10 cellular contexts compared by ENCODE assay signal in genomic region chr3:30648670-30649357, GRCh38. TPM values are rescaled to one million over a fixed set of nuclear protein-coding genes. Genes with fewer than 3 reads are reported as not detected.
DNase-seq lines count a peak whose midpoint lies in the region; ATAC-seq, FAIRE-seq and TF ChIP-seq lines count a peak whose summit lies in the region.
"Had no signal": no experiment of that assay in that cellular context is flagged by ENCODE, and none has a peak within 500 bp of the region (broad histone marks: within the 10 kb centered on the region; RNA-seq: fewer than 3 reads in every experiment).

No MANE protein-coding gene starts in this region.

- peak overlapping the region; percentile 76 for H3K4me3 Mint-ChIP-seq in endothelial cell (ENCODE audit: unreplicated experiment)

- DNase-seq in endothelial cell (ENCODE audit: low spot score) (no peak), sigmoid colon (no peak), prostate gland (ENCODE audit: low spot score) (no peak), D721Med (ENCODE audit: insufficient read length, low spot score) (no peak)
- DNase-seq: activated effector memory CD4-positive, alpha-beta T cell treated with anti-CD3 and anti-CD28 coated beads, Interleukin-2, amount 50 U/mL, for 16 hours; NCI-H774; ovary had no signal

- peak overlapping the region; percentile 65 for H3K4me2 ChIP-seq in DOHH2 (ENCODE audit: low read length)
- peak overlapping the region; percentile 51 for H3K4me2 ChIP-seq in OCI-LY1 (ENCODE audit: low read length)

- H3K4me1 ChIP-seq in DOHH2 (ENCODE audit: control insufficient read depth, low read length) (peaks cover 83% of the 10 kb centered on the region), OCI-LY1 (ENCODE audit: insufficient read depth, low read length, severe bottlenecking) (peaks cover 65% of the 10 kb centered on the region), sigmoid colon (peaks cover 0 to 47% (median 46%) of the 10 kb centered on the region in 4 donors), prostate gland (replicated peaks) (no peaks in the 10 kb centered on the region)

- H3K9me3 ChIP-seq in DOHH2 (ENCODE audit: control insufficient read depth, insufficient read depth, low read length): no peaks in the 10 kb centered on the region
- no peaks in the 10 kb centered on the region for H3K9me3 ChIP-seq in OCI-LY1 (ENCODE audit: low read length)
- no peaks in the 10 kb centered on the region for H3K9me3 ChIP-seq in sigmoid colon
- H3K9me3 ChIP-seq in prostate gland: no peaks in the 10 kb centered on the region
- H3K9me3 ChIP-seq: ovary had no signal

- H3K79me2 ChIP-seq in DOHH2 (ENCODE audit: control insufficient read depth, low read length): no peaks in the 10 kb centered on the region
- no peaks in the 10 kb centered on the region for H3K79me2 ChIP-seq in OCI-LY1 (ENCODE audit: insufficient read depth, low read length)

- peaks cover 64% of the 10 kb centered on the region for H3K36me3 ChIP-seq in DOHH2 (ENCODE audit: control insufficient read depth, low read length)
- peaks cover 67% of the 10 kb centered on the region for H3K36me3 ChIP-seq in OCI-LY1 (ENCODE audit: insufficient read depth, low read length)
- H3K36me3 ChIP-seq in sigmoid colon: peaks cover 23 to 90% (median 51%) of the 10 kb centered on the region in 4 donors
- no peaks in the 10 kb centered on the region for H3K36me3 ChIP-seq in prostate gland
- H3K36me3 ChIP-seq: ovary had no signal

- no peak overlapping the region for H2AFZ ChIP-seq in OCI-LY1 (ENCODE audit: low read length)

- H3K4me3 ChIP-seq in DOHH2 (ENCODE audit: low read length): peak overlapping the region; percentile 63
- H3K4me3 ChIP-seq in OCI-LY1 (ENCODE audit: low read depth, low read length, poor library complexity, severe bottlenecking): peak overlapping the region; percentile 7
- H3K4me3 ChIP-seq in sigmoid colon: no peak overlapping the region
- H3K4me3 ChIP-seq in prostate gland: no peak overlapping the region
- H3K4me3 ChIP-seq: ovary had no signal

- TF ChIP-seq POLR2A in sigmoid colon (IDR thresholded peaks at IDR 0.05): no peak
- no peak for TF ChIP-seq POLR2A in prostate gland (IDR thresholded peaks at IDR 0.05)

- intact Hi-C loops in sigmoid colon (cut with DNase I) (no loop called here), prostate gland (cut with DNase I) (no loop called here)

- H3K9me2 ChIP-seq in DOHH2 (replicated peaks; ENCODE audit: control insufficient read depth, low read length): no peaks in the 10 kb centered on the region
- no peaks in the 10 kb centered on the region for H3K9me2 ChIP-seq in OCI-LY1 (ENCODE audit: low read depth, low read length)

- H3F3A ChIP-seq in DOHH2 (ENCODE audit: control insufficient read depth, insufficient read depth): peaks cover 23% of the 10 kb centered on the region
- peaks cover 4% of the 10 kb centered on the region for H3F3A ChIP-seq in OCI-LY1 (ENCODE audit: insufficient read depth, low read length)

- 80 to 96% methylated on average over 5 of the region's 5 CpGs for WGBS in sigmoid colon, 2 donors
- WGBS in prostate gland: 91% methylated on average over 5 of the region's 5 CpGs

- no peak overlapping the region; the same call in 1 of the 2 replicates for H3K9ac ChIP-seq in OCI-LY1 (ENCODE audit: low read length)

- H3K27ac ChIP-seq in DOHH2 (ENCODE audit: low read depth, low read length) (peak overlapping the region; percentile 83), OCI-LY1 (ENCODE audit: low read depth, low read length, poor library complexity, severe bottlenecking) (peak overlapping the region; percentile 94), sigmoid colon (peak overlapping the region; percentile 51 to 68 (median 56)), prostate gland (no peak overlapping the region)
- H3K27ac ChIP-seq: ovary had no signal

- ATAC-seq in HG03108 (IDR thresholded peaks at IDR 0.05; ENCODE audit: unreplicated experiment): no peak

- H4K20me1 ChIP-seq in DOHH2 (ENCODE audit: control insufficient read depth, insufficient read depth, low read depth, low read length): peaks cover 9% of the 10 kb centered on the region
- no peaks in the 10 kb centered on the region for H4K20me1 ChIP-seq in OCI-LY1 (ENCODE audit: insufficient read depth, low read length)

- no peaks in the 10 kb centered on the region for H3K9me3 Mint-ChIP-seq in endothelial cell (ENCODE audit: unreplicated experiment)

- FAIRE-seq in D721Med (lab: Jason Lieb, UNC): no peak

- peaks cover 1% of the 10 kb centered on the region for H3K27me3 Mint-ChIP-seq in endothelial cell (ENCODE audit: unreplicated experiment)

- H3K36me3 Mint-ChIP-seq in endothelial cell (ENCODE audit: low read depth, unreplicated experiment): peaks cover 76% of the 10 kb centered on the region

- no peaks in the 10 kb centered on the region for H3K27me3 ChIP-seq in DOHH2 (ENCODE audit: control insufficient read depth, low read length)
- H3K27me3 ChIP-seq in OCI-LY1 (ENCODE audit: insufficient read depth, low read length): no peaks in the 10 kb centered on the region
- no peaks in the 10 kb centered on the region for H3K27me3 ChIP-seq in sigmoid colon
- H3K27me3 ChIP-seq in prostate gland (replicated peaks; ENCODE audit: insufficient read depth): no peaks in the 10 kb centered on the region
- H3K27me3 ChIP-seq: ovary had no signal

- no peak for TF ChIP-seq EP300 in sigmoid colon (IDR thresholded peaks at IDR 0.05)

- TF ChIP-seq CTCF in DOHH2 (IDR thresholded peaks at IDR 0.05; ENCODE audit: low read depth, low read length, poor library complexity, severe bottlenecking) (no peak), OCI-LY1 (IDR thresholded peaks at IDR 0.05; ENCODE audit: low read length) (no peak), endothelial cell (IDR thresholded peaks at IDR 0.05; ENCODE audit: unreplicated experiment) (no peak), sigmoid colon (IDR thresholded peaks at IDR 0.05) (no peak), prostate gland (IDR thresholded peaks at IDR 0.05) (no peak), D721Med (IDR thresholded peaks at IDR 0.05; ENCODE audit: insufficient read depth, missing control alignments) (no peak)

- H3K4me1 Mint-ChIP-seq in endothelial cell (ENCODE audit: unreplicated experiment): peaks cover 42% of the 10 kb centered on the region

- H3K27ac Mint-ChIP-seq in endothelial cell (ENCODE audit: unreplicated experiment): peak overlapping the region; percentile 62

RNA-seq across cellular contexts. Expression of gene TGFBR2, which starts 42.4 kb away (rescaled TPM):
- 68.7 TPM for total RNA-seq in endothelial cell (ENCODE audit: unreplicated experiment)
- total RNA-seq in sigmoid colon: 100 to 1,000 TPM; 215 to 243 (median 234) TPM
- polyA plus RNA-seq in sigmoid colon: 10 to 100 TPM in 2 of 3 donors, 1 to 10 TPM in 1; 9.9 to 56.4 (median 32.4) TPM
- total RNA-seq in prostate gland: 10 to 100 TPM; 53.0 to 69.6 TPM

Comparison
In these comparisons a context has a peak if more than half of its experiments do, and no peak if none do; other contexts are left out.
1. H3K27ac ChIP-seq: peak in DOHH2 (single experiment), OCI-LY1 (single experiment) and sigmoid colon (4 of 4); none in prostate gland (0 of 2).
2. H3K4me3 ChIP-seq: peak in DOHH2 (single experiment) and OCI-LY1 (single experiment); none in sigmoid colon (0 of 4) and prostate gland (0 of 2).